In the genomic region with DNA sequence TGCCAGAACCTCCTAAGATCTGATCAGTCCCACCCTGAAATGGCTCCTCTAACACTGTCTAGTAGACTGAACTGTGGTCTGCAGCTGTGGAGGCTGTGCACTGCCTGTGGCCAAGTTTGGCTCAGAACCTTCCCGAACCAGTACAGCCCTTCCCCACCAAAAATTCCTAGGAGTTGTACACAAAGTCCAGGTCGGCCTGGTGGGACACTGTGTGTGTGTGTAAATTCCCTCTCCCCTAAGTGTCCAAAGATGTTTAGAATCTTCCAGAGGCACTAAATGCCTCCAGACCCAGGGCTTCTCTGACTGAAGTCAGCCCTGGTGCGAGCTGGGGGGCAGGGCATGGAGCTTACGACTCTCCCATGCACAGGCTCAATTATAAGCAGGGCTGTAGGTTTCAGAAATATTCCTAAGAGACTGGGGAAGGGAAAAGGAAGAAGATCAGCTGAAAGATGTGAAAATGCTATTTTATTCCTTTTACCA, we compare ENCODE assay signal across 9 cellular contexts.
DNase-seq lines count a peak whose midpoint lies in the region; FAIRE-seq and TF ChIP-seq lines count a peak whose summit lies in the region.
"Had no signal": no experiment of that assay in that cellular context is flagged by ENCODE, and none has a peak within 500 bp of the region (broad histone marks: within the 10 kb centered on the region; RNA-seq: fewer than 3 reads in every experiment).

No MANE protein-coding gene starts in this region.

- TF ChIP-seq CTCF in type B pancreatic cell (conservative IDR thresholded peaks at IDR 0.05) = no peak
- no peak for TF ChIP-seq CTCF in GM10248 (IDR thresholded peaks at IDR 0.05; ENCODE audit: control extremely low read depth, extremely low read depth, low read depth, missing control alignments)

- no peak for DNase-seq in activated naive CD4-positive, alpha-beta T cell treated with anti-CD3 and anti-CD28 coated beads for 36 hours
- no peak for DNase-seq in activated naive CD4-positive, alpha-beta T cell treated with anti-CD3 and anti-CD28 coated beads, Interleukin-2, amount 50 U/mL, for 16 hours
- DNase-seq in type B pancreatic cell (ENCODE audit: extremely low spot score, unreplicated experiment) = no peak
- DNase-seq in GM12892 (ENCODE audit: insufficient read length) = no peak
- DNase-seq in GM10248 (ENCODE audit: extremely low spot score) = no peak
- no peak for DNase-seq in GM19238 (ENCODE audit: insufficient read length, low spot score)
- DNase-seq: activated CD4-positive, alpha-beta T cell treated with anti-CD3 and anti-CD28 coated beads for 1 hour had no signal

- CTCF ChIA-PET in activated naive CD4-positive, alpha-beta T cell treated with anti-CD3 and anti-CD28 coated beads for 36 hours (lab: Charles Lee) = interaction anchor here (0.6 to 1.9 kb wide), 9 partner anchors 17 to 1304 kb away, joined by 3 to 9 read pairs (median 4); a partner anchor contains a TSS
- CTCF ChIA-PET in GM10248 (lab: Yijun Ruan, JAX) = interaction anchor here (1.3 to 2.1 kb wide), 3 partner anchors 20 to 107 kb away, joined by 3 to 6 read pairs (median 4); a partner anchor contains a TSS

- H3K27me3 Mint-ChIP-seq in activated naive CD4-positive, alpha-beta T cell treated with anti-CD3 and anti-CD28 coated beads for 36 hours (ENCODE audit: low read depth) = no peaks in the 10 kb centered on the region
- peaks cover 3% of the 10 kb centered on the region for H3K27me3 Mint-ChIP-seq in type B pancreatic cell

- H3K9me3 ChIP-seq in mucosa of rectum (ENCODE audit: control insufficient read depth in 2 of 2, low read length in 2 of 2) = peaks cover 0 to 2% of the 10 kb centered on the region in 2 donors

- no peaks in the 10 kb centered on the region for H3K27me3 ChIP-seq in mucosa of rectum (ENCODE audit: control insufficient read depth in 2 of 2, insufficient read depth in 2 of 2, low read length in 2 of 2)

- H3K4me3 Mint-ChIP-seq in activated naive CD4-positive, alpha-beta T cell treated with anti-CD3 and anti-CD28 coated beads for 36 hours = peak overlapping the region; percentile 3
- H3K4me3 Mint-ChIP-seq in type B pancreatic cell = peak overlapping the region; percentile 76

- TF ChIP-seq POLR2A in GM12892 (IDR thresholded peaks at IDR 0.05; ENCODE audit: low read depth, low read length) = no peak

- WGBS in adipose tissue, 3 donors = 55 to 70% (median 64%) methylated on average over 4 of the region's 4 CpGs

- no peak overlapping the region for H3K4me3 ChIP-seq in mucosa of rectum (ENCODE audit: low read length in 2 of 2)

- H3K4me1 Mint-ChIP-seq in activated naive CD4-positive, alpha-beta T cell treated with anti-CD3 and anti-CD28 coated beads for 36 hours (ENCODE audit: low read depth) = peaks cover 51% of the 10 kb centered on the region
- H3K4me1 Mint-ChIP-seq in type B pancreatic cell (ENCODE audit: unreplicated experiment) = peaks cover 32% of the 10 kb centered on the region

- peak overlapping the region; percentile 98 for H3K27ac Mint-ChIP-seq in activated naive CD4-positive, alpha-beta T cell treated with anti-CD3 and anti-CD28 coated beads for 36 hours
- H3K27ac Mint-ChIP-seq in type B pancreatic cell = peak overlapping the region; percentile 92

- POLR2A ChIA-PET in GM10248 (lab: Yijun Ruan, JAX) = interaction anchor here (1.0 kb wide), 1 partner anchor 127 kb away, joined by 11 read pairs; no protein-coding TSS in a partner anchor

- H3K36me3 ChIP-seq in mucosa of rectum (ENCODE audit: control insufficient read depth in 2 of 2, insufficient read depth in 2 of 2, low read length in 2 of 2) = no peaks in the 10 kb centered on the region

- H3K4me1 ChIP-seq in mucosa of rectum (ENCODE audit: control insufficient read depth in 2 of 2, insufficient read depth in 2 of 2, low read length in 2 of 2) = peaks cover 33 to 35% of the 10 kb centered on the region in 2 donors

- no peak for FAIRE-seq in GM12892 (lab: Jason Lieb, UNC)

- peak overlapping the region in 1 of 2 donors; percentile 47 for H3K9ac ChIP-seq in mucosa of rectum (ENCODE audit: low read depth in 1 of 2, low read length in 2 of 2)

- H3K9me3 Mint-ChIP-seq in activated naive CD4-positive, alpha-beta T cell treated with anti-CD3 and anti-CD28 coated beads for 36 hours = peaks cover 16% of the 10 kb centered on the region
- H3K9me3 Mint-ChIP-seq in type B pancreatic cell = peaks cover 27% of the 10 kb centered on the region

- intact Hi-C loops in activated naive CD4-positive, alpha-beta T cell treated with anti-CD3 and anti-CD28 coated beads for 36 hours (cut with micrococcal nuclease) = loop anchor here (1.0 to 5.0 kb wide), 2 partner anchors 20 to 1314 kb away; no protein-coding TSS in a partner anchor

- H3K27ac ChIP-seq in adipose tissue (ENCODE audit: low read depth, low read length) (peak overlapping the region; percentile 6), mucosa of rectum (ENCODE audit: low read depth in 2 of 2, low read length in 2 of 2) (peak overlapping the region; percentile 81 to 84)

- H3K36me3 Mint-ChIP-seq in activated naive CD4-positive, alpha-beta T cell treated with anti-CD3 and anti-CD28 coated beads for 36 hours (ENCODE audit: low read depth) = peaks cover 1% of the 10 kb centered on the region
- peaks cover 61% of the 10 kb centered on the region for H3K36me3 Mint-ChIP-seq in type B pancreatic cell
